8 cellular contexts compared by ENCODE assay signal in the genomic region with DNA sequence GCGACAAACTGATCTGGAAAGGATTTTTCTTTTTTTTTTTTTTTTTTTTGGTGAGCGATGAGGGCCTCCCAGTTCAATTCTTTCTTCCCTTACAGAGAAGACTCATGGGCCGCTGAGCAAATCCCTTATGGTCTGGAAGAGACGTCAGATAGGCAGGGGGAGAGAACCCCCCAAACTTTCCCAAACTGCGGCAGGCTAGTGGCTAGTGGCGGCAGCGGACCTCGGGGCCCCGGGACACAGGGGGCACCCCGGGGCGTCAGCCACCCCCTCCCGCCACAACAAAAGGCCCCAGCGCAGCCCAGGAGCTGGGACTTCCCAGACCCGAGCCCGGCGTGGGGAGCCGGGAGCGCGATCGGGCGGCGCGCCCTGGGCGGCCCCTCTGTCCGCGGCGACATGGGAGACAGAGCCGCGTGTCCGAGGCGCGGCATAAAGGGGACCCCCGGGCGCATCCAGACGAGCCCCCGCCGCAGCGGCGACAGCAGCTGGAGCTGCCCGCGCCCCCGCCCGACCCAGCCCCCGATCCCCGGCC. TPM values are rescaled to one million over a fixed set of nuclear protein-coding genes. Genes with fewer than 3 reads are reported as not detected.
DNase-seq lines count a peak whose midpoint lies in the region; ATAC-seq, FAIRE-seq and TF ChIP-seq lines count a peak whose summit lies in the region.

No MANE protein-coding gene starts in this region.

- H3F3A ChIP-seq in PC-3 (ENCODE audit: low read length, unreplicated experiment) = no peaks in the 10 kb centered on the region

- H3K9ac ChIP-seq in PC-3 (ENCODE audit: low read length) (peak overlapping the region; percentile 61), keratinocyte (ENCODE audit: control insufficient read depth, extremely low read depth, insufficient read depth, low read length) (peak overlapping the region; percentile 77)

- H3K79me2 ChIP-seq in PC-3 (ENCODE audit: low read length) (peaks cover 27% of the 10 kb centered on the region), keratinocyte (ENCODE audit: control insufficient read depth, insufficient read depth, low read length) (peaks cover 16% of the 10 kb centered on the region)

- peaks cover 38% of the 10 kb centered on the region for H3K4me1 Mint-ChIP-seq in brain

- H2AFZ ChIP-seq in PC-3 (ENCODE audit: low read length) (peak overlapping the region; percentile 57; the same call in 1 of the 2 replicates), keratinocyte (ENCODE audit: control insufficient read depth, low read length) (peak overlapping the region; percentile 56)

- H3K4me3 ChIP-seq in PC-3 (ENCODE audit: low read length) (peak overlapping the region; percentile 70), keratinocyte (ENCODE audit: control insufficient read depth in 2 of 3, extremely low read depth in 1 of 3, insufficient read depth in 2 of 3, low read depth in 1 of 3, low read length in 3 of 3) (peak overlapping the region; percentile 61 to 74 (median 69))

- H3K27me3 Mint-ChIP-seq in brain = peaks cover 11% of the 10 kb centered on the region

- intact Hi-C loops in PC-3 (cut with micrococcal nuclease) = loop anchor here (2.0 to 5.0 kb wide), 3 partner anchors 107 to 248 kb away; no protein-coding TSS in a partner anchor

- no peaks in the 10 kb centered on the region for H3K9me2 ChIP-seq in PC-3 (replicated peaks; ENCODE audit: low read length)

- POLR2A ChIA-PET in PC-3 (lab: Charles Lee; ENCODE audit: unreplicated experiment) = no interaction called here

- ATAC-seq in PC-3 = peak; percentile 53
- ATAC-seq in GM18511 (IDR thresholded peaks at IDR 0.05; ENCODE audit: unreplicated experiment) = no peak

- H3K36me3 ChIP-seq in PC-3 (ENCODE audit: low read depth, low read length) (no peaks in the 10 kb centered on the region), keratinocyte (ENCODE audit: control insufficient read depth in 2 of 2, extremely low read depth in 1 of 2, insufficient read depth in 2 of 2, low read length in 2 of 2) (no peaks in the 10 kb centered on the region)

- H3K4me1 ChIP-seq in PC-3 (ENCODE audit: insufficient read depth, low read length) = peaks cover 5% of the 10 kb centered on the region
- H3K4me1 ChIP-seq in keratinocyte (ENCODE audit: control insufficient read depth, extremely low read depth, insufficient read depth, low read length) = peaks cover 9% of the 10 kb centered on the region

- H3K9me3 ChIP-seq in PC-3 (ENCODE audit: low read length) (no peaks in the 10 kb centered on the region), keratinocyte (ENCODE audit: control insufficient read depth, low read depth, low read length) (no peaks in the 10 kb centered on the region)

- H3K27ac ChIP-seq in PC-3 (ENCODE audit: low read length) (no peak overlapping the region), keratinocyte (ENCODE audit: control insufficient read depth, insufficient read depth, low read length) (no peak overlapping the region)

- H3K36me3 Mint-ChIP-seq in brain = peaks cover 12% of the 10 kb centered on the region

- H3K27me3 ChIP-seq in PC-3 (ENCODE audit: low read length) = no peaks in the 10 kb centered on the region
- H3K27me3 ChIP-seq in keratinocyte (ENCODE audit: control insufficient read depth, extremely low read depth, insufficient read depth, low read length) = peaks cover 4% of the 10 kb centered on the region

- DNase-seq in NCI-H2227 (lab: John Stamatoyannopoulos, UW; ENCODE audit: unreplicated experiment) (peak; percentile 31), NCI-H2227 treated with DMSO at 0.1 percent for 48 hours (lab: John Stamatoyannopoulos, UW) (no peak), PC-3 (no peak), keratinocyte (ENCODE audit: low read depth, low spot score) (no peak), GM19240 (ENCODE audit: insufficient read length, low spot score) (no peak)
- DNase-seq in stimulated activated CD4-positive, alpha-beta T cell treated with anti-CD3 and anti-CD28 coated beads, Interleukin-4, amount 100 ng/mL, for 24 hours = peak; percentile 6

- H3K9me1 ChIP-seq in keratinocyte (ENCODE audit: control insufficient read depth, extremely low read depth, insufficient read depth, low read length) = no peaks in the 10 kb centered on the region

- H4K20me1 ChIP-seq in PC-3 (ENCODE audit: low read length) (no peaks in the 10 kb centered on the region), keratinocyte (ENCODE audit: control insufficient read depth, extremely low read depth, insufficient read depth, low read length) (no peaks in the 10 kb centered on the region)

- H3K4me3 Mint-ChIP-seq in brain = peak overlapping the region; percentile 88 to 98 (median 96)

- dilution Hi-C loops in keratinocyte (cut with MboI; ENCODE audit: extremely low pct_ligation_motif_present, low sequenced_read_pairs) = no loop called here

- no peak for FAIRE-seq in keratinocyte (lab: Jason Lieb, UNC)

- H3K4me2 ChIP-seq in PC-3 (ENCODE audit: low read length) = peak overlapping the region; percentile 81
- peak overlapping the region; percentile 88 for H3K4me2 ChIP-seq in keratinocyte (ENCODE audit: control insufficient read depth, extremely low read depth, insufficient read depth, low read depth, low read length)

- no TSS peak for BruUV-seq in PC-3 (replicated peaks; lab: Mats Ljungman, UMichigan)

- H3K27ac Mint-ChIP-seq in brain = peak overlapping the region; percentile 87 to 100 (median 97)

- CTCF ChIA-PET in PC-3 (lab: Charles Lee) = no interaction called here

- peaks cover 0 to 8% (median 2%) of the 10 kb centered on the region in 5 experiments for H3K9me3 Mint-ChIP-seq in brain

- no peak for TF ChIP-seq CTCF in PC-3 (conservative IDR thresholded peaks at IDR 0.05; ENCODE audit: low read depth, low read length)
- TF ChIP-seq CTCF in brain (conservative IDR thresholded peaks at IDR 0.05) = no peak
- no peak for TF ChIP-seq CTCF in keratinocyte (optimal IDR thresholded peaks at IDR 0.05 in 1 of 3, IDR thresholded peaks at IDR 0.05 in 1 of 3, conservative IDR thresholded peaks at IDR 0.05 in 1 of 3; ENCODE audit: extremely low read depth in 1 of 3, insufficient read depth in 2 of 3, low read length in 3 of 3)

RNA-seq across cellular contexts. Expression of a gene that starts 0.8 kb away (rescaled TPM):
- total RNA-seq in PC-3 (2014; rRNA removed) = 10.4 and 10.7 TPM in 2 replicates
- polyA plus RNA-seq in brain (ENCODE audit: insufficient read depth, low read depth, low replicate concordance) (78.6 TPM), keratinocyte (7.5 to 14.9 TPM (median 8.8 TPM) in 3 replicates)
- 6.7 TPM for polyA plus RNA-seq in keratinocyte (2011; ENCODE audit: low read depth)
- 12.5 and 12.7 TPM in 2 replicates for polyA plus RNA-seq in keratinocyte (2011; cell fraction: cytosol; rRNA removed)
- polyA plus RNA-seq in keratinocyte (2011; cell fraction: nucleus; rRNA removed) = 21.9 and 22.2 TPM in 2 replicates
- polyA plus RNA-seq in keratinocyte (2012; ENCODE audit: low replicate concordance) = 8.3 and 14.8 TPM in 2 replicates
- polyA minus RNA-seq in keratinocyte = 7.6 to 17.5 TPM (median 8.4 TPM) in 3 replicates
- polyA minus RNA-seq in keratinocyte (2011; cell fraction: cytosol; rRNA and poly(A)+ RNA removed) = 13.4 TPM
- polyA minus RNA-seq in keratinocyte (2011; cell fraction: nucleus; rRNA and poly(A)+ RNA removed) = 10.8 and 16.1 TPM in 2 replicates

Comparison
In these comparisons a context has a peak if more than half of its experiments do, and no peak if none do; other contexts are left out.
1. DNase-seq: peak in NCI-H2227 (single experiment) and stimulated activated CD4-positive, alpha-beta T cell treated with anti-CD3 and anti-CD28 coated beads, Interleukin-4, amount 100 ng/mL, for 24 hours (single experiment); none in NCI-H2227 treated with DMSO at 0.1 percent for 48 hours (single experiment), PC-3 (single experiment), keratinocyte (single experiment) and GM19240 (single experiment).